In genomic region chr10:4319870-4320367, GRCh38 we compare ENCODE assay signal across 1 cellular context.
TF ChIP-seq lines count a peak whose summit lies in the region.

No MANE protein-coding gene starts in this region.

TF ChIP-seq in IMR-90, 13 proteins besides CTCF, POLR2A, EP300 and RAD21 (continued from another document):
- TF ChIP-seq MXI1 (IDR thresholded peaks at IDR 0.05; ENCODE audit: borderline replicate concordance, low read depth, low read length): no peak
- no peak for TF ChIP-seq ELK1 (IDR thresholded peaks at IDR 0.05; ENCODE audit: borderline replicate concordance, low read depth, low read length)
- no peak for TF ChIP-seq NFE2L2 (IDR thresholded peaks at IDR 0.05; ENCODE audit: low read depth, low read length)
